8 cellular contexts compared by ENCODE assay signal in genomic region chr2:222753251-222753824, GRCh38.
DNase-seq lines count a peak whose midpoint lies in the region; ATAC-seq and TF ChIP-seq lines count a peak whose summit lies in the region.

No MANE protein-coding gene starts in this region.

- no peak overlapping the region for H3K18ac ChIP-seq in trophoblast cell (ENCODE audit: low read length)

- no peak overlapping the region for H3K9ac ChIP-seq in trophoblast cell (ENCODE audit: low read length)

- no peaks in the 10 kb centered on the region for H3K9me3 Mint-ChIP-seq in activated T-cell treated with anti-CD3 and anti-CD28 coated beads, Interleukin-2, amount 50 U/mL, for 24 hours

- no peak overlapping the region for H3K27ac ChIP-seq in trophoblast cell (ENCODE audit: low read depth, low read length)

- no peak overlapping the region for H2BK5ac ChIP-seq in trophoblast cell (ENCODE audit: low read depth, low read length, poor library complexity)

- no peak overlapping the region for H2AFZ ChIP-seq in trophoblast cell (ENCODE audit: insufficient read depth, low read length, poor library complexity)

- DNase-seq in AG08395 (ENCODE audit: low spot score) (peak; percentile 41), NCI-H1930 (lab: John Stamatoyannopoulos, UW) (peak; percentile 56 to 61), astrocyte of the cerebellum (ENCODE audit: low read depth) (peak; percentile 81), left lobe of liver (ENCODE audit: low spot score) (peak; percentile 65), trophoblast cell (no peak), NAMALWA (ENCODE audit: low spot score) (no peak)
- DNase-seq in activated T-cell treated with anti-CD3 and anti-CD28 coated beads, Interleukin-2, amount 50 U/mL, for 24 hours = no peak

- H3K23ac ChIP-seq in trophoblast cell (ENCODE audit: low read length) = no peak overlapping the region

- H4K12ac ChIP-seq in trophoblast cell (ENCODE audit: low read depth, low read length) = no peak overlapping the region

- TF ChIP-seq CTCF in astrocyte of the cerebellum (IDR thresholded peaks at IDR 0.05; ENCODE audit: low read depth, low read length, missing control alignments) = no peak

- H3K27me3 ChIP-seq in trophoblast cell (ENCODE audit: insufficient read depth, low read length) = no peaks in the 10 kb centered on the region

- H3K4me2 ChIP-seq in trophoblast cell (ENCODE audit: low read length) = no peak overlapping the region

- no peaks in the 10 kb centered on the region for H3K36me3 Mint-ChIP-seq in activated T-cell treated with anti-CD3 and anti-CD28 coated beads, Interleukin-2, amount 50 U/mL, for 24 hours (ENCODE audit: low read depth)

- in situ Hi-C loops in astrocyte of the cerebellum (cut with HindIII; ENCODE audit: low sequenced_read_pairs) = no loop called here

- no peak overlapping the region for H2AK5ac ChIP-seq in trophoblast cell (ENCODE audit: low read length)

- H3K79me2 ChIP-seq in trophoblast cell (ENCODE audit: control insufficient read depth, insufficient read depth, low read length, poor library complexity) = no peaks in the 10 kb centered on the region

- H3K36me3 ChIP-seq in trophoblast cell (ENCODE audit: control insufficient read depth in 1 of 2, insufficient read depth in 2 of 2, low read length in 2 of 2) = no peaks in the 10 kb centered on the region

- no peak overlapping the region for H2BK12ac ChIP-seq in trophoblast cell (ENCODE audit: low read length)

- H4K8ac ChIP-seq in trophoblast cell (ENCODE audit: low read depth, low read length) = no peak overlapping the region

- no CpG with 5 or more reads among the region's 2 CpGs for WGBS in trophoblast cell (ENCODE audit: extremely low coverage, insufficient coverage, insufficient read length)

- no peak overlapping the region for H2BK120ac ChIP-seq in trophoblast cell (ENCODE audit: insufficient read depth, low read length, poor library complexity)

- H3K27ac Mint-ChIP-seq in activated T-cell treated with anti-CD3 and anti-CD28 coated beads, Interleukin-2, amount 50 U/mL, for 24 hours = no peak overlapping the region

- H3K14ac ChIP-seq in trophoblast cell (ENCODE audit: low read length) = no peak overlapping the region

- ATAC-seq in left lobe of liver = peak; percentile 92
- no peak for ATAC-seq in HG02678 (IDR thresholded peaks at IDR 0.05; ENCODE audit: unreplicated experiment)

- H3K27me3 Mint-ChIP-seq in activated T-cell treated with anti-CD3 and anti-CD28 coated beads, Interleukin-2, amount 50 U/mL, for 24 hours = no peaks in the 10 kb centered on the region

- no peak overlapping the region for H4K91ac ChIP-seq in trophoblast cell (ENCODE audit: low read depth, low read length)

- H3K4me3 ChIP-seq in astrocyte of the cerebellum (ENCODE audit: low read depth, low read length) (no peak overlapping the region), trophoblast cell (ENCODE audit: low read depth, low read length) (no peak overlapping the region)

- peaks cover 4 to 10% of the 10 kb centered on the region in 2 experiments for H3K4me1 ChIP-seq in trophoblast cell (ENCODE audit: control insufficient read depth in 1 of 2, insufficient read depth in 2 of 2, low read length in 2 of 2)

- H3K4me3 Mint-ChIP-seq in activated T-cell treated with anti-CD3 and anti-CD28 coated beads, Interleukin-2, amount 50 U/mL, for 24 hours = no peak overlapping the region

- H3K4ac ChIP-seq in trophoblast cell (ENCODE audit: low read depth, low read length) = no peak overlapping the region

- H3K9me3 ChIP-seq in trophoblast cell (ENCODE audit: insufficient read depth, low read depth, low read length) = no peaks in the 10 kb centered on the region

- H3K4me1 Mint-ChIP-seq in activated T-cell treated with anti-CD3 and anti-CD28 coated beads, Interleukin-2, amount 50 U/mL, for 24 hours (ENCODE audit: low read depth) = peaks cover 5% of the 10 kb centered on the region

- peaks cover 3% of the 10 kb centered on the region for H3K79me1 ChIP-seq in trophoblast cell (ENCODE audit: low read length)

Comparison
In these comparisons a context has a peak if more than half of its experiments do, and no peak if none do; other contexts are left out.
1. DNase-seq: peak in AG08395 (single experiment), NCI-H1930 (2 of 2), astrocyte of the cerebellum (single experiment) and left lobe of liver (single experiment); none in activated T-cell treated with anti-CD3 and anti-CD28 coated beads, Interleukin-2, amount 50 U/mL, for 24 hours (single experiment), trophoblast cell (0 of 2) and NAMALWA (single experiment).